ENCODE assay signal across 1 cellular context in genomic region chr11:126434950-126435335, GRCh38.
TF ChIP-seq lines count a peak whose summit lies in the region.

No MANE protein-coding gene starts in this region.

TF ChIP-seq in GM23338, 12 proteins besides CTCF, POLR2A, EP300 and RAD21 (continued from another document):
- TF ChIP-seq ZNF462 (CRISPR knock-in tag; IDR thresholded peaks at IDR 0.05) (no peak), EZH2phosphoT487 (IDR thresholded peaks at IDR 0.05; ENCODE audit: unreplicated experiment) (no peak), REST (IDR thresholded peaks at IDR 0.05; ENCODE audit: unreplicated experiment) (no peak)
